Comparison of ENCODE assay signal across 10 cellular contexts in genomic region chr11:79535606-79536005, GRCh38.
"Had no signal": no experiment of that assay in that cellular context is flagged by ENCODE, and none has a peak within 500 bp of the region (broad histone marks: within the 10 kb centered on the region; RNA-seq: fewer than 3 reads in every experiment).

No MANE protein-coding gene starts in this region.

- H3K9me3 ChIP-seq: HAP-1 had no signal

- H3K4me3 ChIP-seq: GM23248, GM23338, HAP-1 had no signal

- H2AFZ ChIP-seq: GM23248, GM23338 had no signal

- H3K9ac ChIP-seq: GM23248 had no signal

- FAIRE-seq: H54 had no signal

- H3K27ac ChIP-seq: GM23248 had no signal

- H3K4me2 ChIP-seq: GM23338 had no signal

- H3K36me3 ChIP-seq: HAP-1 had no signal

- ATAC-seq: GM23338, HCT116 had no signal

- DNase-seq: GM23248, GOT3, H7, H9, HCEC 1CT, HFFc6 had no signal
